9 cellular contexts compared by ENCODE assay signal in genomic region chrX:38800981-38801845, GRCh38. TPM values are rescaled to one million over a fixed set of nuclear protein-coding genes. Genes with fewer than 3 reads are reported as not detected.
DNase-seq lines count a peak whose midpoint lies in the region; ATAC-seq, FAIRE-seq and TF ChIP-seq lines count a peak whose summit lies in the region.
"Had no signal": no experiment of that assay in that cellular context is flagged by ENCODE, and none has a peak within 500 bp of the region (broad histone marks: within the 10 kb centered on the region; RNA-seq: fewer than 3 reads in every experiment).

Gene MID1IP1 (plus strand): TSS chrX:38801459. CDS start chrX:38804947, 3,488 bp downstream.

- H3K27ac ChIP-seq in A549, result peak within 1 kb of the TSS; percentile 98 to 100
- H3K27ac ChIP-seq in Panc1 (ENCODE audit: low read length), result no peak within 1 kb of the TSS
- H3K27ac ChIP-seq in esophagus squamous epithelium, result peak within 1 kb of the TSS; percentile 86 to 96 (median 93)
- peak within 1 kb of the TSS; percentile 92 to 93 for H3K27ac ChIP-seq in mucosa of rectum (ENCODE audit: low read depth in 2 of 2, low read length in 2 of 2)

- CTCF ChIA-PET in A549 (lab: Yijun Ruan, JAX), result no interaction called here
- CTCF ChIA-PET in Panc1 (lab: Charles Lee), result no interaction called here

- no peak for TF ChIP-seq RAD21 in A549 (conservative IDR thresholded peaks at IDR 0.05 in 1 of 2, IDR thresholded peaks at IDR 0.05 in 1 of 2)

- BruUV-seq in Panc1 (replicated peaks; lab: Mats Ljungman, UMichigan), result no TSS peak

- TF ChIP-seq POLR2A in A549 (IDR thresholded peaks at IDR 0.05; ENCODE audit: low read length) (no peak; the same call in 1 of the 2 replicates), esophagus squamous epithelium (IDR thresholded peaks at IDR 0.05) (peak in 2 of 4 donors; percentile 48 to 59)

- no peaks in the 10 kb centered on the region for H3K27me3 Mint-ChIP-seq in activated T-helper 2 cell treated with anti-CD3 and anti-CD28 coated beads, Interferon-gamma antibody, Interleukin-2, Interleukin-4, amounts not matched to agents 10 μg/mL and 5 μg/mL and 100 μg/mL, durations not matched to agents 14 hours and 24 hours and 36 hours (ENCODE audit: low read depth)
- H3K27me3 Mint-ChIP-seq in stimulated activated naive B cell treated with anti-CD40 and anti-IgM and Interleukin-4, amounts not matched to agents 10 μg/mL and 1 μg/mL and 100 μg/mL, for 72 hours, result no peaks in the 10 kb centered on the region

- H3K27ac Mint-ChIP-seq in activated T-helper 2 cell treated with anti-CD3 and anti-CD28 coated beads, Interferon-gamma antibody, Interleukin-2, Interleukin-4, amounts not matched to agents 10 μg/mL and 5 μg/mL and 100 μg/mL, durations not matched to agents 14 hours and 24 hours and 36 hours, result peak within 1 kb of the TSS; percentile 98
- H3K27ac Mint-ChIP-seq in stimulated activated naive B cell treated with anti-CD40 and anti-IgM and Interleukin-4, amounts not matched to agents 10 μg/mL and 1 μg/mL and 100 μg/mL, for 72 hours, result peak within 1 kb of the TSS; percentile 95

- H3K36me3 ChIP-seq in Panc1 (ENCODE audit: control insufficient read depth, insufficient read depth, low read length) (no peaks in the 10 kb centered on the region), esophagus squamous epithelium (no peaks in the 10 kb centered on the region), mucosa of rectum (ENCODE audit: control insufficient read depth in 2 of 2, insufficient read depth in 2 of 2, low read length in 2 of 2) (no peaks in the 10 kb centered on the region)

- DNase-seq in A549 (ENCODE audit: low read depth in 1 of 2, low spot score in 1 of 2), result peak; percentile 91 to 93
- peak in 75 of 76 experiments; percentile 12 to 90 (median 77) for DNase-seq in HUDEP-2 (lab: John Stamatoyannopoulos, UW; ENCODE audit: unreplicated experiment in 76 of 76)
- DNase-seq in Panc1 (ENCODE audit: low read depth, low spot score), result no peak
- DNase-seq in activated T-helper 2 cell treated with anti-CD3 and anti-CD28 coated beads, Interferon-gamma antibody, Interleukin-2, Interleukin-4, amounts not matched to agents 10 μg/mL and 5 μg/mL and 100 μg/mL, durations not matched to agents 14 hours and 24 hours and 36 hours (ENCODE audit: low spot score), result peak; percentile 81
- peak; percentile 8 for DNase-seq in esophagus squamous epithelium (lab: John Stamatoyannopoulos, UW)
- DNase-seq in stimulated activated naive B cell treated with anti-CD40 and anti-IgM and Interleukin-4, amounts not matched to agents 10 μg/mL and 1 μg/mL and 100 μg/mL, for 72 hours, result peak; percentile 70

- POLR2A ChIA-PET in A549 (lab: Yijun Ruan, JAX) (interaction anchor here (0.6 to 1.5 kb wide), 2 partner anchors 79 to 83 kb away, joined by 3 to 4 read pairs; no protein-coding TSS in a partner anchor), Panc1 (lab: Charles Lee) (no interaction called here)

- peaks cover 15% of the 10 kb centered on the region for H3K4me1 ChIP-seq in A549
- no peaks in the 10 kb centered on the region; the same call in 1 of the 2 replicates for H3K4me1 ChIP-seq in Panc1 (ENCODE audit: control insufficient read depth, insufficient read depth, low read length)
- peaks cover 0 to 25% (median 6%) of the 10 kb centered on the region in 3 donors for H3K4me1 ChIP-seq in esophagus squamous epithelium
- peaks cover 3 to 7% of the 10 kb centered on the region in 2 donors for H3K4me1 ChIP-seq in mucosa of rectum (ENCODE audit: control insufficient read depth in 2 of 2, insufficient read depth in 2 of 2, low read length in 2 of 2)

- TF ChIP-seq EP300 in A549 (IDR thresholded peaks at IDR 0.05), result no peak

- peak within 1 kb of the TSS; percentile 78 for H3K4me3 ChIP-seq in A549
- H3K4me3 ChIP-seq in Panc1 (ENCODE audit: low read depth in 2 of 2, low read length in 2 of 2), result peak within 1 kb of the TSS in 1 of 2 experiments; percentile 21; a peak in 1 of 4 replicates
- H3K4me3 ChIP-seq in esophagus squamous epithelium, result peak within 1 kb of the TSS; percentile 32 to 69 (median 46)
- peak within 1 kb of the TSS; percentile 54 to 81 for H3K4me3 ChIP-seq in mucosa of rectum (ENCODE audit: low read length in 2 of 2)

- 8% methylated on average over 29 of the region's 32 CpGs for WGBS in A549 (ENCODE audit: missing lambda C conversion rate)
- 6 to 27% methylated on average over 10 to 22 of the region's 32 CpGs for WGBS in esophagus squamous epithelium, 2 donors

- TF ChIP-seq CTCF in A549 (IDR thresholded peaks at IDR 0.05), result no peak
- TF ChIP-seq CTCF in Panc1 (IDR thresholded peaks at IDR 0.05), result no peak
- no peak for TF ChIP-seq CTCF in esophagus squamous epithelium (IDR thresholded peaks at IDR 0.05)

- H3K9me3 ChIP-seq in A549, result no peaks in the 10 kb centered on the region
- no peaks in the 10 kb centered on the region for H3K9me3 ChIP-seq in Panc1 (ENCODE audit: control insufficient read depth, insufficient read depth, low read depth, low read length)
- no peaks in the 10 kb centered on the region for H3K9me3 ChIP-seq in esophagus squamous epithelium
- H3K9me3 ChIP-seq in mucosa of rectum (ENCODE audit: control insufficient read depth in 2 of 2, low read length in 2 of 2), result no peaks in the 10 kb centered on the region

- H3K4me2 ChIP-seq in A549, result peak within 1 kb of the TSS; percentile 99

- intact Hi-C loops in Panc1 (cut with micrococcal nuclease; ENCODE audit: unreplicated experiment) (no loop called here), esophagus squamous epithelium (cut with DNase I) (no loop called here)
- intact Hi-C loops in activated T-helper 2 cell treated with anti-CD3 and anti-CD28 coated beads, Interferon-gamma antibody, Interleukin-2, Interleukin-4, amounts not matched to agents 10 μg/mL and 5 μg/mL and 100 μg/mL, durations not matched to agents 14 hours and 24 hours and 36 hours (cut with micrococcal nuclease), result loop anchor here (2.0 to 10.0 kb wide), 9 partner anchors 16 to 1844 kb away; partner anchors contain the start of gene CXorf38

- in situ Hi-C loops in Panc1 (cut with HindIII; ENCODE audit: low pct_unique_long_range_greater_than_20kb, low sequenced_read_pairs), result no loop called here

- no peak for FAIRE-seq in A549 (lab: Jason Lieb, UNC)
- FAIRE-seq: G401.6 had no signal

- peaks cover 7% of the 10 kb centered on the region for H3K4me1 Mint-ChIP-seq in activated T-helper 2 cell treated with anti-CD3 and anti-CD28 coated beads, Interferon-gamma antibody, Interleukin-2, Interleukin-4, amounts not matched to agents 10 μg/mL and 5 μg/mL and 100 μg/mL, durations not matched to agents 14 hours and 24 hours and 36 hours (ENCODE audit: low read depth)
- H3K4me1 Mint-ChIP-seq in stimulated activated naive B cell treated with anti-CD40 and anti-IgM and Interleukin-4, amounts not matched to agents 10 μg/mL and 1 μg/mL and 100 μg/mL, for 72 hours, result peaks cover 0 to 19% of the 10 kb centered on the region in 2 donors

- peak within 1 kb of the TSS; percentile 63 to 88 for H3K9ac ChIP-seq in mucosa of rectum (ENCODE audit: low read depth in 1 of 2, low read length in 2 of 2)

- peaks cover 43% of the 10 kb centered on the region for H3K36me3 Mint-ChIP-seq in activated T-helper 2 cell treated with anti-CD3 and anti-CD28 coated beads, Interferon-gamma antibody, Interleukin-2, Interleukin-4, amounts not matched to agents 10 μg/mL and 5 μg/mL and 100 μg/mL, durations not matched to agents 14 hours and 24 hours and 36 hours (ENCODE audit: low read depth)
- H3K36me3 Mint-ChIP-seq in stimulated activated naive B cell treated with anti-CD40 and anti-IgM and Interleukin-4, amounts not matched to agents 10 μg/mL and 1 μg/mL and 100 μg/mL, for 72 hours, result peaks cover 23 to 26% of the 10 kb centered on the region in 2 donors

- no peaks in the 10 kb centered on the region for H3K27me3 ChIP-seq in Panc1 (ENCODE audit: control insufficient read depth, insufficient read depth, low read length)
- no peaks in the 10 kb centered on the region for H3K27me3 ChIP-seq in esophagus squamous epithelium
- H3K27me3 ChIP-seq in mucosa of rectum (ENCODE audit: control insufficient read depth in 2 of 2, insufficient read depth in 2 of 2, low read length in 2 of 2), result peaks cover 0 to 3% of the 10 kb centered on the region in 2 donors

- H3K9me3 Mint-ChIP-seq in activated T-helper 2 cell treated with anti-CD3 and anti-CD28 coated beads, Interferon-gamma antibody, Interleukin-2, Interleukin-4, amounts not matched to agents 10 μg/mL and 5 μg/mL and 100 μg/mL, durations not matched to agents 14 hours and 24 hours and 36 hours, result no peaks in the 10 kb centered on the region
- H3K9me3 Mint-ChIP-seq in stimulated activated naive B cell treated with anti-CD40 and anti-IgM and Interleukin-4, amounts not matched to agents 10 μg/mL and 1 μg/mL and 100 μg/mL, for 72 hours, result no peaks in the 10 kb centered on the region

- peak within 1 kb of the TSS; percentile 100 for H3K4me3 Mint-ChIP-seq in activated T-helper 2 cell treated with anti-CD3 and anti-CD28 coated beads, Interferon-gamma antibody, Interleukin-2, Interleukin-4, amounts not matched to agents 10 μg/mL and 5 μg/mL and 100 μg/mL, durations not matched to agents 14 hours and 24 hours and 36 hours (ENCODE audit: low read depth)
- peak within 1 kb of the TSS; percentile 92 to 96 for H3K4me3 Mint-ChIP-seq in stimulated activated naive B cell treated with anti-CD40 and anti-IgM and Interleukin-4, amounts not matched to agents 10 μg/mL and 1 μg/mL and 100 μg/mL, for 72 hours

- ATAC-seq in A549, result peak; percentile 58 to 70
- peak; percentile 33 for ATAC-seq in GM19035 (IDR thresholded peaks at IDR 0.05; ENCODE audit: unreplicated experiment)
- ATAC-seq in Panc1, result no peak
- peak; percentile 63 for ATAC-seq in stimulated activated naive B cell treated with anti-CD40 and anti-IgM and Interleukin-4, amounts not matched to agents 10 μg/mL and 1 μg/mL and 100 μg/mL, for 72 hours (replicated peaks)

TF ChIP-seq in A549, 52 proteins besides CTCF, POLR2A, EP300 and RAD21 (continues in another document):
- TF ChIP-seq MAFK (IDR thresholded peaks at IDR 0.05; ENCODE audit: partially characterized antibody) (no peak), KDM5A (IDR thresholded peaks at IDR 0.05) (no peak)
- TF ChIP-seq, protein P1, sequence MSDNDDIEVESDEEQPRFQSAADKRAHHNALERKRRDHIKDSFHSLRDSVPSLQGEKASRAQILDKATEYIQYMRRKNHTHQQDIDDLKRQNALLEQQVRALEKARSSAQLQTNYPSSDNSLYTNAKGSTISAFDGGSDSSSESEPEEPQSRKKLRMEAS (IDR thresholded peaks at IDR 0.05), result 0 out of 2 replicates have a peak, but pooled peaks have one; percentile 30

RNA-seq across cellular contexts. Expression of gene MID1IP1, which starts in this region (rescaled TPM):
- polyA plus RNA-seq in A549 (2011; rRNA removed), result 41.7 and 56.5 TPM in 2 replicates
- 63.5 and 77.4 TPM in 2 replicates for polyA plus RNA-seq in A549 (2012; cell fraction: cytosol; rRNA removed)
- polyA plus RNA-seq in A549 (2012; cell fraction: nucleus; rRNA removed), result 81.8 and 93.1 TPM in 2 replicates
- 32.5 to 41.9 TPM (median 40.1 TPM) in 3 replicates for polyA plus RNA-seq in A549 (2017; fragmentation: RNase III; extraction: RNeasy Plus Mini Kit Qiagen cat#74134 plus additional on column Dnase treatment)
- polyA minus RNA-seq in A549 (2011; rRNA and poly(A)+ RNA removed), result 17.1 and 23.1 TPM in 2 replicates
- total RNA-seq in Panc1 (2021; ENCODE audit: unreplicated experiment), result 14.0 TPM
- polyA plus RNA-seq in Panc1 (2012; ENCODE audit: insufficient read length), result 30.0 TPM
- total RNA-seq in activated T-helper 2 cell treated with anti-CD3 and anti-CD28 coated beads, Interferon-gamma antibody, Interleukin-2, Interleukin-4, amounts not matched to agents 10 μg/mL and 5 μg/mL and 100 μg/mL, durations not matched to agents 14 hours and 24 hours and 36 hours, result 95.4 and 96.6 TPM in 2 replicates
- total RNA-seq in esophagus squamous epithelium, result 10 to 100 TPM; 42.6 to 56.1 (median 49.8) TPM
